Comparison of ENCODE assay signal across 23 cellular contexts in genomic region chr12:4956968-4957367, GRCh38.
"Had no signal": no experiment of that assay in that cellular context is flagged by ENCODE, and none has a peak within 500 bp of the region (broad histone marks: within the 10 kb centered on the region; RNA-seq: fewer than 3 reads in every experiment).

No MANE protein-coding gene starts in this region.

- H3K4me2 ChIP-seq: PC-9 had no signal

- ATAC-seq: activated CD8-positive, alpha-beta T cell treated with anti-CD3 and anti-CD28 coated beads, Interleukin-2, amount 10 ng/mL, durations not matched to agents 7 days and 5 days; activated naive CD8-positive, alpha-beta T cell treated with anti-CD3 and anti-CD28 coated beads, Interleukin-2, amount 50 U/mL, for 24 hours; activated T-cell treated with anti-CD3 and anti-CD28 coated beads, Interleukin-2, amount 50 U/mL, for 4 hours; Right ventricle myocardium inferior had no signal

- H3K4me1 ChIP-seq: colonic mucosa had no signal

- DNase-seq: activated CD4-positive, alpha-beta T cell treated with anti-CD3 and anti-CD28 coated beads, Interleukin-2, amount 10 ng/mL, durations not matched to agents 24 days and 14 days; activated CD4-positive, alpha-beta T cell treated with anti-CD3 and anti-CD28 coated beads, Interleukin-2, amount 50 U/mL, for 4 hours; activated CD8-positive, alpha-beta T cell treated with anti-CD3 and anti-CD28 coated beads, Interleukin-2, amount 10 ng/mL, durations not matched to agents 7 days and 5 days; activated gamma-delta T cell treated with Interleukin-2 at 50 U/mL for 16 hours; activated naive CD4-positive, alpha-beta T cell treated with anti-CD3 and anti-CD28 coated beads for 36 hours; activated naive CD8-positive, alpha-beta T cell treated with anti-CD3 and anti-CD28 coated beads, Interleukin-2, amount 50 U/mL, for 24 hours; activated T-cell treated with anti-CD3 and anti-CD28 coated beads, Interleukin-2, amount 50 U/mL, for 4 hours; aorta; brain microvascular endothelial cell; colonic mucosa; Kasumi-1; MM.1S; MV-4-11; NCI-H1092; NCI-H1436 treated with DMSO at 0.1 percent for 48 hours; NCI-H1694 treated with DMSO at 0.1 percent for 48 hours; NCI-H2029; NCI-H345; NCI-H524 treated with DMSO at 0.1 percent for 48 hours; PC-9; SIG-M5 had no signal

- H3K9me3 ChIP-seq: colonic mucosa had no signal

- H3K27me3 ChIP-seq: brain microvascular endothelial cell, colonic mucosa had no signal

- H2AFZ ChIP-seq: PC-9 had no signal

- H3K36me3 ChIP-seq: brain microvascular endothelial cell, colonic mucosa had no signal

- H3K27ac ChIP-seq: brain microvascular endothelial cell, colonic mucosa, PC-9, RWPE1 had no signal

- H3K4me3 ChIP-seq: colonic mucosa, PC-9 had no signal
